Comparison of ENCODE assay signal across 11 cellular contexts in the genomic region with DNA sequence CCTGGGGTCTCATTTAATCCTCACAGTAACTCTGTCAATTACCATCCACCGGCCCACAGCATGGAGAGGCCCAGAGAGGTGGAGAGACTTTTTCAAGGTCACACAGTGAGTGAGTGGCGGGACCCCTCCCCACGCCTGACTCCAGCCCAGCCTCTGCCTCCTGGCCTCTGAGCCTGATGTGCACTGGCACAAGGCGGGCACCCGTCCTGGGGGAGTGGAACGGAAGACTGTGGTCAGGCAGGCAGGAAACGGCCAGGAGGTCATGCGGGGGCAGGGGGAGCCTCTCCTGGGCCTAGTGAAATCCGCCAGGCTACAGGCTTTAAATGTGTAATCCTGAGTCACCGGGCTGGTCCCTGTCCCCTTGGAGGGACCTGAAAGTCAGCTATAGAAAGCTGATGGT. TPM values are rescaled to one million over a fixed set of nuclear protein-coding genes. Genes with fewer than 3 reads are reported as not detected.
A peak's percentile ranks its signal among the peaks of the same experiment; 100 is the strongest.
DNase-seq lines count a peak whose midpoint lies in the region; ATAC-seq and FAIRE-seq lines count a peak whose summit lies in the region.
"Had no signal": no experiment of that assay in that cellular context is flagged by ENCODE, and none has a peak within 500 bp of the region (broad histone marks: within the 10 kb centered on the region; RNA-seq: fewer than 3 reads in every experiment).

No MANE protein-coding gene starts in this region.

- peaks cover 57% of the 10 kb centered on the region for H3K36me3 ChIP-seq in adipocyte (ENCODE audit: control insufficient read depth, insufficient read depth, low read length, severe bottlenecking)

- DNase-seq in GM03348 (ENCODE audit: low spot score) (peak; percentile 53), HTR-8/SVneo (ENCODE audit: insufficient read length, low spot score) (peak; percentile 65), adipocyte (ENCODE audit: low read depth) (no peak), T-helper 1 cell (no peak), NCI-H69 (lab: John Stamatoyannopoulos, UW) (no peak), NK-92 (lab: John Stamatoyannopoulos, UW; ENCODE audit: unreplicated experiment) (no peak)
- peak; percentile 73 for DNase-seq in natural killer cell treated with Interleukin-12 subunit alpha and Interleukin-12 subunit beta and Interleukin-15 and Interleukin-18, amount 100 ng/mL, for 72 hours (ENCODE audit: low spot score)
- DNase-seq: activated naive CD4-positive, alpha-beta T cell treated with anti-CD3 and anti-CD28 coated beads, Interleukin-2, amount 10 ng/mL, durations not matched to agents 7 days and 5 days; trophoblast cell had no signal

- H3K4me3 ChIP-seq in adipocyte (ENCODE audit: low read length) = no peak overlapping the region
- H3K4me3 ChIP-seq: PC-9 had no signal

- no peak for FAIRE-seq in HTR-8/SVneo (lab: Jason Lieb, UNC)

- peak overlapping the region; percentile 47 for H3K9ac ChIP-seq in adipocyte (ENCODE audit: low read length)

- H3K4me3 Mint-ChIP-seq in natural killer cell treated with Interleukin-12 subunit alpha and Interleukin-12 subunit beta and Interleukin-15 and Interleukin-18, amount 100 ng/mL, for 72 hours = peak overlapping the region; percentile 61
- H3K4me3 Mint-ChIP-seq: activated naive CD4-positive, alpha-beta T cell treated with anti-CD3 and anti-CD28 coated beads, Interleukin-2, amount 10 ng/mL, durations not matched to agents 7 days and 5 days had no signal

- peaks cover 12 to 16% of the 10 kb centered on the region in 2 donors for H3K4me1 Mint-ChIP-seq in natural killer cell treated with Interleukin-12 subunit alpha and Interleukin-12 subunit beta and Interleukin-15 and Interleukin-18, amount 100 ng/mL, for 72 hours (ENCODE audit: low read depth in 2 of 2)

- peak; percentile 82 for ATAC-seq in natural killer cell treated with Interleukin-12 subunit alpha and Interleukin-12 subunit beta and Interleukin-15 and Interleukin-18, amount 100 ng/mL, for 72 hours
- no peak for ATAC-seq in GM21447 (IDR thresholded peaks at IDR 0.05; ENCODE audit: unreplicated experiment)

- no peaks in the 10 kb centered on the region for H3K27me3 Mint-ChIP-seq in natural killer cell treated with Interleukin-12 subunit alpha and Interleukin-12 subunit beta and Interleukin-15 and Interleukin-18, amount 100 ng/mL, for 72 hours

- H3K27ac Mint-ChIP-seq in natural killer cell treated with Interleukin-12 subunit alpha and Interleukin-12 subunit beta and Interleukin-15 and Interleukin-18, amount 100 ng/mL, for 72 hours = peak overlapping the region; percentile 68 to 93
- H3K27ac Mint-ChIP-seq: activated naive CD4-positive, alpha-beta T cell treated with anti-CD3 and anti-CD28 coated beads, Interleukin-2, amount 10 ng/mL, durations not matched to agents 7 days and 5 days had no signal

- H3K9me3 ChIP-seq in adipocyte (ENCODE audit: control insufficient read depth, low read length) = no peaks in the 10 kb centered on the region

- H3K27me3 ChIP-seq in adipocyte (replicated peaks; ENCODE audit: control insufficient read depth, insufficient read depth, low read length) = no peaks in the 10 kb centered on the region

- H3K36me3 Mint-ChIP-seq in natural killer cell treated with Interleukin-12 subunit alpha and Interleukin-12 subunit beta and Interleukin-15 and Interleukin-18, amount 100 ng/mL, for 72 hours = no peaks in the 10 kb centered on the region
- H3K36me3 Mint-ChIP-seq: activated naive CD4-positive, alpha-beta T cell treated with anti-CD3 and anti-CD28 coated beads, Interleukin-2, amount 10 ng/mL, durations not matched to agents 7 days and 5 days had no signal

- H3K9me3 Mint-ChIP-seq in natural killer cell treated with Interleukin-12 subunit alpha and Interleukin-12 subunit beta and Interleukin-15 and Interleukin-18, amount 100 ng/mL, for 72 hours = no peaks in the 10 kb centered on the region
- H3K9me3 Mint-ChIP-seq: activated naive CD4-positive, alpha-beta T cell treated with anti-CD3 and anti-CD28 coated beads, Interleukin-2, amount 10 ng/mL, durations not matched to agents 7 days and 5 days had no signal

- H3K4me1 ChIP-seq in adipocyte (ENCODE audit: control insufficient read depth, insufficient read depth, low read length) = peaks cover 54% of the 10 kb centered on the region

RNA-seq across cellular contexts. Expression of gene ZCCHC24, which starts 32.2 kb away (rescaled TPM):
- 1 to 10 TPM in 1 of 2 donors, under 1 TPM in 1; 0.73 to 1.3 TPM for total RNA-seq in natural killer cell treated with Interleukin-12 subunit alpha and Interleukin-12 subunit beta and Interleukin-15 and Interleukin-18, amount 100 ng/mL, for 72 hours

Comparison
In these comparisons a context has a peak if more than half of its experiments do, and no peak if none do; other contexts are left out.
1. DNase-seq: peak in GM03348 (single experiment), HTR-8/SVneo (single experiment) and natural killer cell treated with Interleukin-12 subunit alpha and Interleukin-12 subunit beta and Interleukin-15 and Interleukin-18, amount 100 ng/mL, for 72 hours (single experiment); none in adipocyte (single experiment), T-helper 1 cell (0 of 5), NCI-H69 (single experiment) and NK-92 (single experiment).